In the genomic region with DNA sequence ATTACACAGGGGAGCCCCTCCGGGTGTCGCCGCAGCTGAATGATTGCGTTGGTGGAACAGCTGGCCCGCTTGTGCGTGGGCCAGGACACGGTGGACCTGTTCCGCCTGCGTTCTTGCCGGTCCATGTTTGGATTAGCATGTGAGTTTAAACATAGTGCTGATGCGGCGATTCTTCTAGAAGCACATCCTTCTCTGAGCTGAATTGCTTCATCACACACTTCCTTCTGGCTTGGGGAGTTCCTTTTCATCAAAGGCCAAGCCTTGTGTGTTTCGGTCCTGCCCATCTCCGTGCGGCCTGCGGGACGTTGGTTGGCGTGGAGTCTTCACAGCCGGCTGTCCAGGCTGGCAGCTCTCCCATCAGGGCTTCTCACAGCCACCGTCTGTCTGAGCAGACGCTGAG, we compare ENCODE assay signal across 9 cellular contexts.
DNase-seq lines count a peak whose midpoint lies in the region; ATAC-seq and FAIRE-seq lines count a peak whose summit lies in the region.
"Had no signal": no experiment of that assay in that cellular context is flagged by ENCODE, and none has a peak within 500 bp of the region (broad histone marks: within the 10 kb centered on the region; RNA-seq: fewer than 3 reads in every experiment).

No MANE protein-coding gene starts in this region.

- ATAC-seq in GM19455 (IDR thresholded peaks at IDR 0.05; ENCODE audit: unreplicated experiment): no peak
- no peak for ATAC-seq in GM18511 (IDR thresholded peaks at IDR 0.05; ENCODE audit: unreplicated experiment)

- FAIRE-seq in urothelium cell line (lab: Jason Lieb, UNC): peak; percentile 82
- FAIRE-seq: TTC549 had no signal

- DNase-seq in DMS 273 (lab: John Stamatoyannopoulos, UW; ENCODE audit: unreplicated experiment) (peak; percentile 45), DMS 273 treated with DMSO at 0.1 percent for 48 hours (lab: John Stamatoyannopoulos, UW) (no peak), epidermal melanocyte (ENCODE audit: insufficient read length, low spot score) (peak; percentile 19), middle frontal gyrus (ENCODE audit: extremely low spot score, low spot score) (peak; percentile 37), urothelium cell line (ENCODE audit: low spot score) (no peak), NCI-H2196 treated with DMSO at 0.1 percent for 48 hours (lab: John Stamatoyannopoulos, UW; ENCODE audit: unreplicated experiment) (no peak)

Comparison
In these comparisons a context has a peak if more than half of its experiments do, and no peak if none do; other contexts are left out.
1. DNase-seq: peak in DMS 273 (single experiment), epidermal melanocyte (single experiment) and middle frontal gyrus (single experiment); none in DMS 273 treated with DMSO at 0.1 percent for 48 hours (single experiment), urothelium cell line (single experiment) and NCI-H2196 treated with DMSO at 0.1 percent for 48 hours (single experiment).